Comparison of ENCODE assay signal across 12 cellular contexts in the genomic region with DNA sequence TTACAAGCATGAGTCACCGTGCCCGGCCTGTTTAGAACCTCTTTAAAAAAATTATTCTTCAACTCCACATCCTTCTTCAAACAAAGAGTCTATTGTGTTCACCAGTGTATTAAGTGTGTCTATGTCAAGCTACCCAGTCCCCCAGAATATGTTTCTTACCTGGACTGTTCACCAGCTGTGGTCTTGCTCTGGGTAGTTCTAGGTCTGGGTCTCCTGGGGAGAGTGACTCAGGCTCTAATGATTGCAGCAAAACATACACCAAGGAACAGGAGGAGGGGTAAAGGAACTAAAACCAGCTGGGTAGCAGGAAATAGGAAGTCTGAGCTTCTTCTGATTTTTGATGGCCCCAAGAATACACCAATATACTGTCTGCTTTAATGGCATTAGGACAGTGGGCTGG. TPM values are rescaled to one million over a fixed set of nuclear protein-coding genes. Genes with fewer than 3 reads are reported as not detected.
DNase-seq lines count a peak whose midpoint lies in the region; ATAC-seq and TF ChIP-seq lines count a peak whose summit lies in the region.
"Had no signal": no experiment of that assay in that cellular context is flagged by ENCODE, and none has a peak within 500 bp of the region (broad histone marks: within the 10 kb centered on the region; RNA-seq: fewer than 3 reads in every experiment).

A gene with protein sequence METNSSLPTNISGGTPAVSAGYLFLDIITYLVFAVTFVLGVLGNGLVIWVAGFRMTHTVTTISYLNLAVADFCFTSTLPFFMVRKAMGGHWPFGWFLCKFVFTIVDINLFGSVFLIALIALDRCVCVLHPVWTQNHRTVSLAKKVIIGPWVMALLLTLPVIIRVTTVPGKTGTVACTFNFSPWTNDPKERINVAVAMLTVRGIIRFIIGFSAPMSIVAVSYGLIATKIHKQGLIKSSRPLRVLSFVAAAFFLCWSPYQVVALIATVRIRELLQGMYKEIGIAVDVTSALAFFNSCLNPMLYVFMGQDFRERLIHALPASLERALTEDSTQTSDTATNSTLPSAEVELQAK (minus strand): TSS at position 224 of the 400 bp plus-strand sequence. CDS start 4,884 bp downstream, outside the sequence.

- H3K9me3 Mint-ChIP-seq in immature natural killer cell = no peaks in the 10 kb centered on the region

- no peaks in the 10 kb centered on the region for H3K27me3 ChIP-seq in muscle layer of duodenum (ENCODE audit: low read depth, low read length)
- H3K27me3 ChIP-seq: gastrocnemius medialis had no signal

- H3K9me3 ChIP-seq in muscle layer of duodenum (ENCODE audit: control insufficient read depth in 1 of 2, low read length in 2 of 2) = no peaks in the 10 kb centered on the region
- H3K9me3 ChIP-seq: gastrocnemius medialis had no signal

- TF ChIP-seq CTCF in AG10803 (conservative IDR thresholded peaks at IDR 0.05; ENCODE audit: low read length) = no peak

- H3K4me1 ChIP-seq in muscle layer of duodenum (ENCODE audit: control insufficient read depth in 1 of 2, insufficient read depth in 2 of 2, low read length in 2 of 2) = no peaks in the 10 kb centered on the region
- H3K4me1 ChIP-seq: gastrocnemius medialis had no signal

- no peak within 1 kb of the TSS for H3K27ac Mint-ChIP-seq in immature natural killer cell

- no peaks in the 10 kb centered on the region for H3K36me3 ChIP-seq in muscle layer of duodenum (ENCODE audit: control insufficient read depth in 1 of 2, insufficient read depth in 2 of 2, low read length in 2 of 2)
- H3K36me3 ChIP-seq: gastrocnemius medialis had no signal

- H3K4me3 Mint-ChIP-seq in immature natural killer cell = no peak within 1 kb of the TSS

- peak; percentile 65 for DNase-seq in AG10803 (ENCODE audit: low read depth)
- peak; percentile 93 for DNase-seq in NOMO-1 treated with dmso at 0.1 percent for 144 hours (lab: John Stamatoyannopoulos, UW; ENCODE audit: unreplicated experiment)
- DNase-seq in epithelial cell of prostate (ENCODE audit: low read depth, low spot score) = peak; percentile 75
- DNase-seq in ureter (ENCODE audit: low spot score) = no peak
- no peak for DNase-seq in T-helper 1 cell
- no peak for DNase-seq in immature natural killer cell
- DNase-seq: activated CD4-positive, CD25-positive, alpha-beta regulatory T cell treated with anti-CD3 and anti-CD28 coated beads, Interleukin-2, amount 50 U/mL, for 72 hours; gastrocnemius medialis; posterior cingulate gyrus had no signal

- no peaks in the 10 kb centered on the region for H3K4me1 Mint-ChIP-seq in immature natural killer cell

- peaks cover 0 to 9% (median 7%) of the 10 kb centered on the region in 3 donors for H3K27me3 Mint-ChIP-seq in immature natural killer cell (ENCODE audit: low read depth in 3 of 3)

- H3K36me3 Mint-ChIP-seq in immature natural killer cell = no peaks in the 10 kb centered on the region

- H3K27ac ChIP-seq in epithelial cell of prostate (peak within 1 kb of the TSS; percentile 62), muscle layer of duodenum (ENCODE audit: low read length) (peak within 1 kb of the TSS; percentile 60)
- H3K27ac ChIP-seq: gastrocnemius medialis had no signal

- no peak for ATAC-seq in esophagus mucosa

- H3K4me3 ChIP-seq in AG10803 (ENCODE audit: low read length) (no peak within 1 kb of the TSS), muscle layer of duodenum (ENCODE audit: low read depth in 1 of 2, low read length in 2 of 2) (peak within 1 kb of the TSS; percentile 7 to 27)

RNA-seq across cellular contexts. Expression of the gene that starts here (rescaled TPM):
- total RNA-seq in ureter (4.3 TPM), esophagus mucosa (1.2 TPM)
- polyA plus RNA-seq in immature natural killer cell = 1 to 10 TPM; 1.8 to 6.9 (median 1.8) TPM
- polyA plus RNA-seq: BJ had no signal

Comparison
In these comparisons a context has a peak if more than half of its experiments do, and no peak if none do; other contexts are left out.
1. DNase-seq: peak in AG10803 (single experiment), NOMO-1 treated with dmso at 0.1 percent for 144 hours (single experiment) and epithelial cell of prostate (single experiment); none in ureter (single experiment), T-helper 1 cell (0 of 5) and immature natural killer cell (0 of 3).